Comparison of ENCODE assay signal across 8 cellular contexts in the genomic region with DNA sequence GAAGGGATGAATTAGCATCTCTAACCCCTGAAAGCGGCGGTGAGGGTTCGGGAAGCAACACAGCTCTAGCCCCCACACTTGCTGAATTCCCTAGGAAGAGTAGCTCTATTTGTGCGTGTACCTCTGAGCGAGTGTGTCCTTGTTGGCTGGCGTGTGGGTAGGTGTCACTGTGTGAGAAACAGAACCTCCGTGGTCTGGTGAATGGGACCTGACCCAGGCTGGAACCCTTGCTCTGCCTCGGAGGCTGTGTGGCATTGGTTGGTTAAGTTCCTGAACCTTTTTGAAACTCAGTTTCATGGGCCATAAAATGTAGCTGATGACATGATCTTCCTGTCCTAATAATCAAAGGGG. TPM values are rescaled to one million over a fixed set of nuclear protein-coding genes. Genes with fewer than 3 reads are reported as not detected.
A peak's percentile ranks its signal among the peaks of the same experiment; 100 is the strongest.
DNase-seq lines count a peak whose midpoint lies in the region; ATAC-seq, FAIRE-seq and TF ChIP-seq lines count a peak whose summit lies in the region.

No MANE protein-coding gene starts in this region.

- H3K27me3 Mint-ChIP-seq in Caco-2 (ENCODE audit: insufficient read depth, unreplicated experiment) = no peaks in the 10 kb centered on the region
- no peaks in the 10 kb centered on the region for H3K27me3 Mint-ChIP-seq in naive thymus-derived CD8-positive, alpha-beta T cell

- POLR2A ChIA-PET in Caco-2 (lab: Charles Lee) = interaction anchor here (0.6 kb wide), 1 partner anchor 21 kb away, joined by 5 read pairs; no protein-coding TSS in a partner anchor
- POLR2A ChIA-PET in naive thymus-derived CD8-positive, alpha-beta T cell (lab: Charles Lee) = interaction anchor here (1.5 to 10.4 kb wide), 3 partner anchors 11 to 21 kb away, joined by 4 to 102 read pairs (median 99); partner anchors contain the start of genes CYB561D2, NPRL2 and RASSF1

- H3K9me3 Mint-ChIP-seq in Caco-2 (ENCODE audit: unreplicated experiment) = no peaks in the 10 kb centered on the region
- no peaks in the 10 kb centered on the region for H3K9me3 Mint-ChIP-seq in naive thymus-derived CD8-positive, alpha-beta T cell

- no peaks in the 10 kb centered on the region for H3K27me3 ChIP-seq in Caco-2 (replicated peaks; ENCODE audit: control insufficient read depth, insufficient read depth, low read length)
- H3K27me3 ChIP-seq in adipocyte (replicated peaks; ENCODE audit: control insufficient read depth, insufficient read depth, low read length) = no peaks in the 10 kb centered on the region

- DNase-seq in Caco-2 (no peak), adipocyte (ENCODE audit: low read depth) (no peak), NCI-H1694 treated with DMSO at 0.1 percent for 48 hours (lab: John Stamatoyannopoulos, UW) (no peak), D721Med (ENCODE audit: insufficient read length, low spot score) (no peak), NCI-H446 (lab: John Stamatoyannopoulos, UW) (no peak), D341Med (ENCODE audit: low spot score) (no peak)
- no peak for DNase-seq in naive thymus-derived CD8-positive, alpha-beta T cell

- TF ChIP-seq CTCF in Caco-2 (IDR thresholded peaks at IDR 0.05; ENCODE audit: insufficient read depth in 1 of 2, low read depth in 1 of 2, low read length in 1 of 2, severe bottlenecking in 1 of 2, unreplicated experiment in 1 of 2) (no peak), D721Med (IDR thresholded peaks at IDR 0.05; ENCODE audit: insufficient read depth, missing control alignments) (no peak)

- CTCF ChIA-PET in Caco-2 (lab: Charles Lee) = no interaction called here

- peaks cover 1% of the 10 kb centered on the region; the same call in 1 of the 2 replicates for H3K36me3 ChIP-seq in Caco-2 (ENCODE audit: control insufficient read depth, insufficient read depth, low read length)
- peaks cover 7% of the 10 kb centered on the region for H3K36me3 ChIP-seq in adipocyte (ENCODE audit: control insufficient read depth, insufficient read depth, low read length, severe bottlenecking)

- intact Hi-C loops in Caco-2 (cut with micrococcal nuclease; ENCODE audit: unreplicated experiment) = loop anchor here (1.0 kb wide), 1 partner anchor 8 kb away; no protein-coding TSS in a partner anchor

- no peak overlapping the region for H3K4me3 ChIP-seq in Caco-2 (ENCODE audit: low read depth, low read length)
- peak overlapping the region; percentile 93 for H3K4me3 ChIP-seq in adipocyte (ENCODE audit: low read length)

- no peaks in the 10 kb centered on the region for H3K9me3 ChIP-seq in Caco-2
- no peaks in the 10 kb centered on the region for H3K9me3 ChIP-seq in adipocyte (ENCODE audit: control insufficient read depth, low read length)

- H3K4me3 Mint-ChIP-seq in Caco-2 (ENCODE audit: unreplicated experiment) = peak overlapping the region; percentile 92
- H3K4me3 Mint-ChIP-seq in naive thymus-derived CD8-positive, alpha-beta T cell = peak overlapping the region; percentile 89 to 99 (median 96)

- peaks cover 25% of the 10 kb centered on the region for H3K4me1 ChIP-seq in Caco-2
- H3K4me1 ChIP-seq in adipocyte (ENCODE audit: control insufficient read depth, insufficient read depth, low read length) = peaks cover 33% of the 10 kb centered on the region

- H3K36me3 Mint-ChIP-seq in Caco-2 (ENCODE audit: insufficient read depth, unreplicated experiment) = peaks cover 22% of the 10 kb centered on the region
- peaks cover 0 to 17% (median 2%) of the 10 kb centered on the region in 3 donors for H3K36me3 Mint-ChIP-seq in naive thymus-derived CD8-positive, alpha-beta T cell

- ATAC-seq in HG02798 (IDR thresholded peaks at IDR 0.05; ENCODE audit: poor library complexity, unreplicated experiment) = peak; percentile 16
- ATAC-seq in naive thymus-derived CD8-positive, alpha-beta T cell = peak; percentile 15 to 33

- peaks cover 4% of the 10 kb centered on the region for H3K4me1 Mint-ChIP-seq in Caco-2 (ENCODE audit: low read depth, unreplicated experiment)
- H3K4me1 Mint-ChIP-seq in naive thymus-derived CD8-positive, alpha-beta T cell = peaks cover 23 to 56% (median 46%) of the 10 kb centered on the region in 4 donors

- no peak overlapping the region for H3K9ac ChIP-seq in adipocyte (ENCODE audit: low read length)

- no TSS peak for BruUV-seq in Caco-2 (replicated peaks; lab: Mats Ljungman, UMichigan)

- FAIRE-seq in D721Med (lab: Jason Lieb, UNC) = no peak

- H3K27ac Mint-ChIP-seq in Caco-2 (ENCODE audit: unreplicated experiment) = peak overlapping the region; percentile 86
- peak overlapping the region; percentile 87 to 98 (median 96) for H3K27ac Mint-ChIP-seq in naive thymus-derived CD8-positive, alpha-beta T cell

RNA-seq across cellular contexts. Expression of gene TMEM115, which starts 0.4 kb away (rescaled TPM):
- 23.9 TPM in 2 replicates for total RNA-seq in Caco-2 (2022)
- 10 to 100 TPM; 28.7 to 29.8 TPM for total RNA-seq in naive thymus-derived CD8-positive, alpha-beta T cell
- 10 to 100 TPM; 15.2 to 29.2 (median 20.3) TPM for polyA plus RNA-seq in naive thymus-derived CD8-positive, alpha-beta T cell

RNA-seq across cellular contexts. Expression of gene CYB561D2, which starts 9.1 kb away (rescaled TPM):
- total RNA-seq in Caco-2 (2022) = 21.2 and 21.4 TPM in 2 replicates
- 10 to 100 TPM; 29.7 to 34.5 TPM for total RNA-seq in naive thymus-derived CD8-positive, alpha-beta T cell
- 10 to 100 TPM; 45.5 to 48.2 (median 47.7) TPM for polyA plus RNA-seq in naive thymus-derived CD8-positive, alpha-beta T cell

RNA-seq across cellular contexts. Expression of gene NPRL2, which starts 9.2 kb away (rescaled TPM):
- 23.7 and 29.8 TPM in 2 replicates for total RNA-seq in Caco-2 (2022)
- total RNA-seq in naive thymus-derived CD8-positive, alpha-beta T cell = 10 to 100 TPM; 52.8 to 63.8 TPM
- polyA plus RNA-seq in naive thymus-derived CD8-positive, alpha-beta T cell = 10 to 100 TPM; 36.2 to 45.3 (median 36.4) TPM

RNA-seq across cellular contexts. Expression of gene ZMYND10, which starts 14.2 kb away (rescaled TPM):
- 0.23 and 0.29 TPM in 2 replicates for total RNA-seq in Caco-2 (2022)
- total RNA-seq in naive thymus-derived CD8-positive, alpha-beta T cell = 1 to 10 TPM; 3.6 to 4.0 TPM
- not detected for polyA plus RNA-seq in naive thymus-derived CD8-positive, alpha-beta T cell

RNA-seq across cellular contexts. Expression of gene RASSF1, which starts 19.1 kb away (rescaled TPM):
- 26.7 and 28.1 TPM in 2 replicates for total RNA-seq in Caco-2 (2022)
- total RNA-seq in naive thymus-derived CD8-positive, alpha-beta T cell = 10 to 100 TPM; 67.3 to 70.8 TPM
- polyA plus RNA-seq in naive thymus-derived CD8-positive, alpha-beta T cell = 10 to 100 TPM; 50.8 to 87.6 (median 68.1) TPM
